Comparison of ENCODE assay signal across 10 cellular contexts in the genomic region with DNA sequence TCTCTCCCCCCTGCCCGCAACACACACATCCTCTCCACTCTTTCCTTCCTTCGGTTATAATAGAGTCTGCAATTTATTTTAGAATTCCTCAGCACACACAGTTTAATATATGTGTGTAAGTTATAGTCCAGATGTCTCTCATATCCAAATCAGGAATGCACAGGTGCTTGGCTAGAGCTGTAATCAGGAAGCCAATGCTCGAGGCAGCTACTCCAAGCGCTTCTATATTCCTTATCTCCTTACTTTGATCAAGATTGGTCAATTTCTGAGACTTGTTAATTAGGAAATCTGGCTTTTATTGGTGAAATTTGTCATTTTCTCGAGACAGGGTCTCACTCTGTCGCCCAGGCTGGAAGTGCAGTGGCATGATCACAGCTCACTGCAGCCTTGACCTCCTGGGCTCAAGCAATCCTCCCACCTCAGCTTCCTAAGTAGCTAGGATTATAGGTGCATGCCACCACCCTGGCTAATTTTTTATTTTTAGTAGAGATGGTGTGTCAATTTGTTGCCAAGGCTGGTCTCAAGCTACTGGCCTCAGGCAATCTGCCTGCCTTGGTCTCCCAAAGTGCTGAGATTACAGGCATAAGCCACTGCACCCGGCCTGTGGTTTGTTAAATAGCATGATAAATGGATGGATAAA. TPM values are rescaled to one million over a fixed set of nuclear protein-coding genes. Genes with fewer than 3 reads are reported as not detected.
A peak's percentile ranks its signal among the peaks of the same experiment; 100 is the strongest.
DNase-seq lines count a peak whose midpoint lies in the region; ATAC-seq and TF ChIP-seq lines count a peak whose summit lies in the region.
"Had no signal": no experiment of that assay in that cellular context is flagged by ENCODE, and none has a peak within 500 bp of the region (broad histone marks: within the 10 kb centered on the region; RNA-seq: fewer than 3 reads in every experiment).

No MANE protein-coding gene starts in this region.

- peak overlapping the region; percentile 0 for H3K27ac Mint-ChIP-seq in activated T-cell treated with anti-CD3 and anti-CD28 coated beads, Interleukin-2, amount 50 U/mL, for 72 hours
- H3K27ac Mint-ChIP-seq in activated T-helper 17 cell treated with anti-CD3 and anti-CD28 coated beads, Interleukin-2, amount 50 U/mL, for 72 hours: peak overlapping the region; percentile 61

- H2AFZ ChIP-seq in smooth muscle cell (ENCODE audit: low read depth): no peak overlapping the region

- H3K4me2 ChIP-seq in smooth muscle cell: no peak overlapping the region

- H3F3A ChIP-seq in smooth muscle cell (ENCODE audit: low read depth): no peaks in the 10 kb centered on the region

- peak in 1 of 2 donors; percentile 27 for ATAC-seq in activated T-cell treated with anti-CD3 and anti-CD28 coated beads, Interleukin-2, amount 50 U/mL, for 72 hours (replicated peaks in 1 of 2)
- ATAC-seq in activated T-helper 17 cell treated with anti-CD3 and anti-CD28 coated beads, Interleukin-2, amount 50 U/mL, for 72 hours (replicated peaks): no peak
- peak; percentile 44 for ATAC-seq in left colon
- peak; percentile 26 for ATAC-seq in thoracic aorta (ENCODE audit: insufficient number of reproducible peaks, low FRiP score, low read depth)
- ATAC-seq in HG02852 (IDR thresholded peaks at IDR 0.05; ENCODE audit: unreplicated experiment): no peak

- DNase-seq in activated T-cell treated with anti-CD3 and anti-CD28 coated beads, Interleukin-2, amount 50 U/mL, for 72 hours: no peak
- no peak for DNase-seq in activated T-cell treated with anti-CD3 and anti-CD28 coated beads, Interleukin-2, amount 50 U/mL, for 1 hour
- DNase-seq in left colon (no peak), thoracic aorta (ENCODE audit: low spot score) (no peak), T-helper 9 cell (no peak), smooth muscle cell (lab: John Stamatoyannopoulos, UW; ENCODE audit: unreplicated experiment) (no peak)

- TF ChIP-seq CTCF in thoracic aorta (IDR thresholded peaks at IDR 0.05) (no peak), smooth muscle cell (IDR thresholded peaks at IDR 0.05; ENCODE audit: borderline replicate concordance, insufficient read depth, poor library complexity, severe bottlenecking) (no peak)

- no peaks in the 10 kb centered on the region for H3K79me2 ChIP-seq in smooth muscle cell (ENCODE audit: low read depth)

- H3K36me3 ChIP-seq in thoracic aorta (no peaks in the 10 kb centered on the region), smooth muscle cell (ENCODE audit: low read depth) (no peaks in the 10 kb centered on the region)

- peaks cover 21% of the 10 kb centered on the region for H3K4me1 Mint-ChIP-seq in activated T-cell treated with anti-CD3 and anti-CD28 coated beads, Interleukin-2, amount 50 U/mL, for 72 hours (ENCODE audit: low read depth)
- peaks cover 13% of the 10 kb centered on the region for H3K4me1 Mint-ChIP-seq in activated T-helper 17 cell treated with anti-CD3 and anti-CD28 coated beads, Interleukin-2, amount 50 U/mL, for 72 hours

- peak overlapping the region; percentile 53 for H3K4me3 ChIP-seq in thoracic aorta
- H3K4me3 ChIP-seq in smooth muscle cell: no peak overlapping the region

- H3K9me3 Mint-ChIP-seq in activated T-cell treated with anti-CD3 and anti-CD28 coated beads, Interleukin-2, amount 50 U/mL, for 72 hours: no peaks in the 10 kb centered on the region
- H3K9me3 Mint-ChIP-seq in activated T-helper 17 cell treated with anti-CD3 and anti-CD28 coated beads, Interleukin-2, amount 50 U/mL, for 72 hours: no peaks in the 10 kb centered on the region

- H3K27ac ChIP-seq in thoracic aorta (no peak overlapping the region), smooth muscle cell (ENCODE audit: low read depth) (no peak overlapping the region)
- H3K27ac ChIP-seq: C4-2B, foreskin keratinocyte had no signal

- H3K27me3 Mint-ChIP-seq in activated T-cell treated with anti-CD3 and anti-CD28 coated beads, Interleukin-2, amount 50 U/mL, for 72 hours (ENCODE audit: low read depth): no peaks in the 10 kb centered on the region
- no peaks in the 10 kb centered on the region for H3K27me3 Mint-ChIP-seq in activated T-helper 17 cell treated with anti-CD3 and anti-CD28 coated beads, Interleukin-2, amount 50 U/mL, for 72 hours

- no peaks in the 10 kb centered on the region for H3K9me3 ChIP-seq in thoracic aorta
- no peaks in the 10 kb centered on the region for H3K9me3 ChIP-seq in smooth muscle cell (replicated peaks; ENCODE audit: low read depth)

- H3K36me3 Mint-ChIP-seq in activated T-cell treated with anti-CD3 and anti-CD28 coated beads, Interleukin-2, amount 50 U/mL, for 72 hours (ENCODE audit: insufficient read depth in 2 of 2): peaks cover 2 to 7% of the 10 kb centered on the region in 2 donors
- H3K36me3 Mint-ChIP-seq in activated T-helper 17 cell treated with anti-CD3 and anti-CD28 coated beads, Interleukin-2, amount 50 U/mL, for 72 hours (ENCODE audit: low read depth): no peaks in the 10 kb centered on the region

- H3K9ac ChIP-seq in smooth muscle cell (ENCODE audit: low read depth): no peak overlapping the region

- H3K4me3 Mint-ChIP-seq in activated T-cell treated with anti-CD3 and anti-CD28 coated beads, Interleukin-2, amount 50 U/mL, for 72 hours: peak overlapping the region; percentile 72 to 81
- peak overlapping the region; percentile 65 for H3K4me3 Mint-ChIP-seq in activated T-helper 17 cell treated with anti-CD3 and anti-CD28 coated beads, Interleukin-2, amount 50 U/mL, for 72 hours

- no peaks in the 10 kb centered on the region for H3K27me3 ChIP-seq in thoracic aorta (replicated peaks; ENCODE audit: insufficient read depth)
- H3K27me3 ChIP-seq in smooth muscle cell (ENCODE audit: low read depth): no peaks in the 10 kb centered on the region
- H3K27me3 ChIP-seq: foreskin keratinocyte had no signal

- intact Hi-C loops in left colon (cut with DNase I, micrococcal nuclease): loop anchor here (2.0 to 10.0 kb wide), 3 partner anchors 101 to 135 kb away; a partner anchor contains a TSS

- H3K4me1 ChIP-seq in thoracic aorta (ENCODE audit: control insufficient read depth in 1 of 2, low read depth in 2 of 2): no peaks in the 10 kb centered on the region
- H3K4me1 ChIP-seq in smooth muscle cell (ENCODE audit: low read depth): no peaks in the 10 kb centered on the region
- H3K4me1 ChIP-seq: foreskin keratinocyte had no signal

- WGBS in smooth muscle cell (ENCODE audit: low lambda C conversion rate): 86% methylated on average over 7 of the region's 7 CpGs

- H4K20me1 ChIP-seq in smooth muscle cell (ENCODE audit: low read depth): no peaks in the 10 kb centered on the region

RNA-seq across cellular contexts. Expression of a gene that starts 27.7 kb away (rescaled TPM):
- total RNA-seq in activated T-cell treated with anti-CD3 and anti-CD28 coated beads, Interleukin-2, amount 50 U/mL, for 72 hours: 1,000 to 10,000 TPM; 1,534 to 1,619 TPM
- 1,000 to 10,000 TPM; 1,253 to 1,604 TPM for total RNA-seq in activated T-helper 17 cell treated with anti-CD3 and anti-CD28 coated beads, Interleukin-2, amount 50 U/mL, for 72 hours
- total RNA-seq in left colon (100 to 1,000 TPM; 671 to 694 TPM), thoracic aorta (100 to 1,000 TPM; 792 to 927 TPM), smooth muscle cell (1,043 and 1,121 TPM in 2 replicates)
- polyA plus RNA-seq in smooth muscle cell: 570 and 596 TPM in 2 replicates

Comparison
In these comparisons a context has a peak if more than half of its experiments do, and no peak if none do; other contexts are left out.
1. ATAC-seq: peak in left colon (single experiment) and thoracic aorta (single experiment); none in activated T-helper 17 cell treated with anti-CD3 and anti-CD28 coated beads, Interleukin-2, amount 50 U/mL, for 72 hours (single experiment) and HG02852 (single experiment).